Comparison of ENCODE assay signal across 12 cellular contexts in genomic region chr9:37574241-37574721, GRCh38. TPM values are rescaled to one million over a fixed set of nuclear protein-coding genes. Genes with fewer than 3 reads are reported as not detected.
DNase-seq lines count a peak whose midpoint lies in the region; ATAC-seq and TF ChIP-seq lines count a peak whose summit lies in the region.
"Had no signal": no experiment of that assay in that cellular context is flagged by ENCODE, and none has a peak within 500 bp of the region (broad histone marks: within the 10 kb centered on the region; RNA-seq: fewer than 3 reads in every experiment).

No MANE protein-coding gene starts in this region.

- H3K18ac ChIP-seq in trophoblast cell (ENCODE audit: low read length) = no peak overlapping the region

- no peak overlapping the region for H3K4me3 Mint-ChIP-seq in Caco-2 (ENCODE audit: unreplicated experiment)
- H3K4me3 Mint-ChIP-seq: stimulated activated naive CD8-positive, alpha-beta T cell treated with anti-CD3 and anti-CD28 coated beads, Interleukin-15, Interleukin-2, amounts not matched to agents 100 ng/mL and 50 ng/mL, for 24 hours; T-helper 17 cell had no signal

- H3K4me3 ChIP-seq in esophagus muscularis mucosa (no peak overlapping the region), trophoblast cell (ENCODE audit: low read depth, low read length) (no peak overlapping the region), Caco-2 (ENCODE audit: low read depth, low read length) (no peak overlapping the region)

- DNase-seq in EH (ENCODE audit: low read depth) (peak; percentile 61), NCI-H69 (lab: John Stamatoyannopoulos, UW) (peak; percentile 18), esophagus muscularis mucosa (ENCODE audit: extremely low spot score) (no peak), trophoblast cell (no peak), Caco-2 (no peak)
- no peak for DNase-seq in stimulated activated CD8-positive, alpha-beta memory T cell treated with anti-CD3 and anti-CD28 coated beads, Interleukin-4, amount 100 ng/mL, for 48 hours
- no peak for DNase-seq in activated CD4-positive, alpha-beta T cell treated with anti-CD3 and anti-CD28 coated beads, Interleukin-2, amount 50 U/mL, for 48 hours
- DNase-seq: activated gamma-delta T cell, NCI-H187, T-helper 17 cell had no signal

- no peaks in the 10 kb centered on the region for H3K27me3 Mint-ChIP-seq in Caco-2 (ENCODE audit: insufficient read depth, unreplicated experiment)
- H3K27me3 Mint-ChIP-seq: stimulated activated naive CD8-positive, alpha-beta T cell treated with anti-CD3 and anti-CD28 coated beads, Interleukin-15, Interleukin-2, amounts not matched to agents 100 ng/mL and 50 ng/mL, for 24 hours; T-helper 17 cell had no signal

- no peaks in the 10 kb centered on the region for H3K9me3 ChIP-seq in esophagus muscularis mucosa
- H3K9me3 ChIP-seq in trophoblast cell (ENCODE audit: insufficient read depth, low read depth, low read length) = no peaks in the 10 kb centered on the region
- H3K9me3 ChIP-seq in Caco-2 = no peaks in the 10 kb centered on the region

- no peak overlapping the region for H3K14ac ChIP-seq in trophoblast cell (ENCODE audit: low read length)

- no peak overlapping the region for H2BK120ac ChIP-seq in trophoblast cell (ENCODE audit: insufficient read depth, low read length, poor library complexity)

- H3K36me3 Mint-ChIP-seq in Caco-2 (ENCODE audit: insufficient read depth, unreplicated experiment) = peaks cover 21% of the 10 kb centered on the region

- no peak overlapping the region for H2BK5ac ChIP-seq in trophoblast cell (ENCODE audit: low read depth, low read length, poor library complexity)

- CTCF ChIA-PET in Caco-2 (lab: Charles Lee) = no interaction called here

- no peak overlapping the region for H2AK5ac ChIP-seq in trophoblast cell (ENCODE audit: low read length)

- no peak overlapping the region for H4K8ac ChIP-seq in trophoblast cell (ENCODE audit: low read depth, low read length)

- peaks cover 5% of the 10 kb centered on the region for H3K79me2 ChIP-seq in trophoblast cell (ENCODE audit: control insufficient read depth, insufficient read depth, low read length, poor library complexity)

- H3K36me3 ChIP-seq in esophagus muscularis mucosa (no peaks in the 10 kb centered on the region), trophoblast cell (ENCODE audit: control insufficient read depth in 1 of 2, insufficient read depth in 2 of 2, low read length in 2 of 2) (no peaks in the 10 kb centered on the region), Caco-2 (ENCODE audit: control insufficient read depth, insufficient read depth, low read length) (no peaks in the 10 kb centered on the region)

- H3K4me1 ChIP-seq in esophagus muscularis mucosa = peaks cover 20 to 34% (median 30%) of the 10 kb centered on the region in 4 donors
- peaks cover 10 to 17% of the 10 kb centered on the region in 2 experiments for H3K4me1 ChIP-seq in trophoblast cell (ENCODE audit: control insufficient read depth in 1 of 2, insufficient read depth in 2 of 2, low read length in 2 of 2)
- no peaks in the 10 kb centered on the region for H3K4me1 ChIP-seq in Caco-2

- H3K9ac ChIP-seq in trophoblast cell (ENCODE audit: low read length) = no peak overlapping the region

- H3K27ac ChIP-seq in esophagus muscularis mucosa (replicated peaks in 1 of 4) (peak overlapping the region; percentile 91 to 96 (median 92)), trophoblast cell (ENCODE audit: low read depth, low read length) (peak overlapping the region; percentile 5)

- H3K4me2 ChIP-seq in trophoblast cell (ENCODE audit: low read length) = peak overlapping the region; percentile 45

- H2BK12ac ChIP-seq in trophoblast cell (ENCODE audit: low read length) = no peak overlapping the region

- no peak overlapping the region for H4K12ac ChIP-seq in trophoblast cell (ENCODE audit: low read depth, low read length)

- H3K23ac ChIP-seq in trophoblast cell (ENCODE audit: low read length) = no peak overlapping the region

- no peak for ATAC-seq in HG02571 (IDR thresholded peaks at IDR 0.05; ENCODE audit: unreplicated experiment)
- ATAC-seq: T-helper 17 cell had no signal

- BruUV-seq in Caco-2 (replicated peaks; lab: Mats Ljungman, UMichigan) = no TSS peak

- peaks cover 8% of the 10 kb centered on the region for H3K79me1 ChIP-seq in trophoblast cell (ENCODE audit: low read length)

- TF ChIP-seq EP300 in esophagus muscularis mucosa (IDR thresholded peaks at IDR 0.05) = no peak

- no peaks in the 10 kb centered on the region for H3K4me1 Mint-ChIP-seq in Caco-2 (ENCODE audit: low read depth, unreplicated experiment)

- no peaks in the 10 kb centered on the region for H3K9me3 Mint-ChIP-seq in Caco-2 (ENCODE audit: unreplicated experiment)
- H3K9me3 Mint-ChIP-seq: stimulated activated naive CD8-positive, alpha-beta T cell treated with anti-CD3 and anti-CD28 coated beads, Interleukin-15, Interleukin-2, amounts not matched to agents 100 ng/mL and 50 ng/mL, for 24 hours had no signal

- no peak for TF ChIP-seq CTCF in esophagus muscularis mucosa (IDR thresholded peaks at IDR 0.05)
- TF ChIP-seq CTCF in Caco-2 (IDR thresholded peaks at IDR 0.05; ENCODE audit: insufficient read depth in 1 of 2, low read depth in 1 of 2, low read length in 1 of 2, severe bottlenecking in 1 of 2, unreplicated experiment in 1 of 2) = no peak

- no peak overlapping the region for H2AFZ ChIP-seq in trophoblast cell (ENCODE audit: insufficient read depth, low read length, poor library complexity)

- intact Hi-C loops in esophagus muscularis mucosa (cut with DNase I) (no loop called here), Caco-2 (cut with micrococcal nuclease; ENCODE audit: unreplicated experiment) (no loop called here)

- no peak overlapping the region for H3K4ac ChIP-seq in trophoblast cell (ENCODE audit: low read depth, low read length)

- no peak overlapping the region for H3K27ac Mint-ChIP-seq in Caco-2 (ENCODE audit: unreplicated experiment)
- H3K27ac Mint-ChIP-seq: stimulated activated naive CD8-positive, alpha-beta T cell treated with anti-CD3 and anti-CD28 coated beads, Interleukin-15, Interleukin-2, amounts not matched to agents 100 ng/mL and 50 ng/mL, for 24 hours; T-helper 17 cell had no signal

- no peak overlapping the region for H4K91ac ChIP-seq in trophoblast cell (ENCODE audit: low read depth, low read length)

- 49% methylated on average over 5 of the region's 5 CpGs for WGBS in esophagus muscularis mucosa
- WGBS in trophoblast cell (ENCODE audit: extremely low coverage, insufficient coverage, insufficient read length) = no CpG with 5 or more reads among the region's 5 CpGs

- POLR2A ChIA-PET in Caco-2 (lab: Charles Lee) = no interaction called here

- TF ChIP-seq POLR2A in esophagus muscularis mucosa (IDR thresholded peaks at IDR 0.05; ENCODE audit: low read depth) = no peak

- H3K27me3 ChIP-seq in esophagus muscularis mucosa (no peaks in the 10 kb centered on the region), trophoblast cell (ENCODE audit: insufficient read depth, low read length) (no peaks in the 10 kb centered on the region), Caco-2 (replicated peaks; ENCODE audit: control insufficient read depth, insufficient read depth, low read length) (no peaks in the 10 kb centered on the region)

RNA-seq across cellular contexts. Expression of gene FBXO10, which starts 1.9 kb away (rescaled TPM):
- total RNA-seq in esophagus muscularis mucosa (10 to 100 TPM in 1 of 4 donors, 1 to 10 TPM in 3; 5.5 to 11.2 (median 9.0) TPM), Caco-2 (2022) (6.9 and 8.1 TPM in 2 replicates)
- 8.0 TPM in 2 replicates for polyA plus RNA-seq in trophoblast cell (2013)

RNA-seq across cellular contexts. Expression of gene TOMM5, which starts 18.1 kb away (rescaled TPM):
- total RNA-seq in esophagus muscularis mucosa (10 to 100 TPM; 55.7 to 84.3 (median 62.5) TPM), Caco-2 (2022) (185 and 201 TPM in 2 replicates)
- polyA plus RNA-seq in trophoblast cell (2013) = 146 and 149 TPM in 2 replicates

Comparison
In these comparisons a context has a peak if more than half of its experiments do, and no peak if none do; other contexts are left out.
1. DNase-seq: peak in EH (single experiment) and NCI-H69 (single experiment); none in esophagus muscularis mucosa (single experiment), trophoblast cell (0 of 2), Caco-2 (0 of 2), stimulated activated CD8-positive, alpha-beta memory T cell treated with anti-CD3 and anti-CD28 coated beads, Interleukin-4, amount 100 ng/mL, for 48 hours (single experiment) and activated CD4-positive, alpha-beta T cell treated with anti-CD3 and anti-CD28 coated beads, Interleukin-2, amount 50 U/mL, for 48 hours (0 of 2).